In genomic region chr9:76620586-76620985, GRCh38 we compare ENCODE assay signal across 19 cellular contexts.
"Had no signal": no experiment of that assay in that cellular context is flagged by ENCODE, and none has a peak within 500 bp of the region (broad histone marks: within the 10 kb centered on the region; RNA-seq: fewer than 3 reads in every experiment).

No MANE protein-coding gene starts in this region.

- DNase-seq: activated CD4-positive, alpha-beta memory T cell treated with anti-CD3 and anti-CD28 coated beads for 36 hours; activated CD8-positive, alpha-beta memory T cell treated with anti-CD3 and anti-CD28 coated beads, Interleukin-2, amount 10 ng/mL, durations not matched to agents 7 days and 5 days; activated naive CD4-positive, alpha-beta T cell treated with anti-CD3 and anti-CD28 coated beads, Interleukin-2, amount 10 ng/mL, durations not matched to agents 7 days and 5 days; activated T-cell treated with anti-CD3 and anti-CD28 coated beads, Interleukin-2, amount 50 U/mL, for 1 hour; dermis blood vessel endothelial cell; hypothalamus; kidney; left lung; mucosa of descending colon; naive thymus-derived CD8-positive, alpha-beta T cell; stimulated activated naive CD8-positive, alpha-beta T cell treated with anti-CD3 and anti-CD28 coated beads, Interleukin-15, Interleukin-2, amounts not matched to agents 100 U/mL and 50 U/mL, for 24 hours; T-helper 1 cell; T1000 had no signal

- H3K27me3 Mint-ChIP-seq: progenitor cell of endocrine pancreas, type B pancreatic cell had no signal

- ATAC-seq: activated CD8-positive, alpha-beta memory T cell treated with anti-CD3 and anti-CD28 coated beads, Interleukin-2, amount 10 ng/mL, durations not matched to agents 7 days and 5 days; left lung; naive thymus-derived CD8-positive, alpha-beta T cell; stimulated activated naive CD8-positive, alpha-beta T cell treated with anti-CD3 and anti-CD28 coated beads, Interleukin-15, Interleukin-2, amounts not matched to agents 100 U/mL and 50 U/mL, for 24 hours had no signal

- H3K4me2 ChIP-seq: smooth muscle cell had no signal

- H3K36me3 ChIP-seq: left lung, right atrium auricular region had no signal

- H3K36me3 Mint-ChIP-seq: activated CD4-positive, alpha-beta memory T cell treated with anti-CD3 and anti-CD28 coated beads for 36 hours; activated CD8-positive, alpha-beta memory T cell treated with anti-CD3 and anti-CD28 coated beads, Interleukin-2, amount 10 ng/mL, durations not matched to agents 7 days and 5 days; activated naive CD4-positive, alpha-beta T cell treated with anti-CD3 and anti-CD28 coated beads, Interleukin-2, amount 10 ng/mL, durations not matched to agents 7 days and 5 days; memory B cell; naive thymus-derived CD8-positive, alpha-beta T cell; type B pancreatic cell had no signal

- H3K27me3 ChIP-seq: left lung, right atrium auricular region had no signal

- H3K4me1 Mint-ChIP-seq: activated naive CD4-positive, alpha-beta T cell treated with anti-CD3 and anti-CD28 coated beads, Interleukin-2, amount 10 ng/mL, durations not matched to agents 7 days and 5 days had no signal

- H3K4me3 Mint-ChIP-seq: activated CD4-positive, alpha-beta memory T cell treated with anti-CD3 and anti-CD28 coated beads for 36 hours; activated CD8-positive, alpha-beta memory T cell treated with anti-CD3 and anti-CD28 coated beads, Interleukin-2, amount 10 ng/mL, durations not matched to agents 7 days and 5 days; activated naive CD4-positive, alpha-beta T cell treated with anti-CD3 and anti-CD28 coated beads, Interleukin-2, amount 10 ng/mL, durations not matched to agents 7 days and 5 days; memory B cell; naive thymus-derived CD8-positive, alpha-beta T cell; type B pancreatic cell had no signal

- H3K27ac Mint-ChIP-seq: activated CD4-positive, alpha-beta memory T cell treated with anti-CD3 and anti-CD28 coated beads for 36 hours; activated CD8-positive, alpha-beta memory T cell treated with anti-CD3 and anti-CD28 coated beads, Interleukin-2, amount 10 ng/mL, durations not matched to agents 7 days and 5 days; activated naive CD4-positive, alpha-beta T cell treated with anti-CD3 and anti-CD28 coated beads, Interleukin-2, amount 10 ng/mL, durations not matched to agents 7 days and 5 days; activated T-helper 2 cell treated with anti-CD3 and anti-CD28 coated beads, Interferon-gamma antibody, Interleukin-2, Interleukin-4, amounts not matched to agents 10 μg/mL and 5 μg/mL and 100 μg/mL, durations not matched to agents 14 hours and 24 hours and 36 hours; memory B cell; naive thymus-derived CD8-positive, alpha-beta T cell; progenitor cell of endocrine pancreas; type B pancreatic cell had no signal

- H3K4me3 ChIP-seq: left lung, mucosa of descending colon, right atrium auricular region, smooth muscle cell had no signal

- H3K27ac ChIP-seq: right atrium auricular region had no signal

- H3K9me3 ChIP-seq: left lung, mucosa of descending colon, right atrium auricular region had no signal

- H3K9me3 Mint-ChIP-seq: activated CD4-positive, alpha-beta memory T cell treated with anti-CD3 and anti-CD28 coated beads for 36 hours; activated naive CD4-positive, alpha-beta T cell treated with anti-CD3 and anti-CD28 coated beads, Interleukin-2, amount 10 ng/mL, durations not matched to agents 7 days and 5 days; activated T-helper 2 cell treated with anti-CD3 and anti-CD28 coated beads, Interferon-gamma antibody, Interleukin-2, Interleukin-4, amounts not matched to agents 10 μg/mL and 5 μg/mL and 100 μg/mL, durations not matched to agents 14 hours and 24 hours and 36 hours; memory B cell; naive thymus-derived CD8-positive, alpha-beta T cell; type B pancreatic cell had no signal
